In the genomic region with DNA sequence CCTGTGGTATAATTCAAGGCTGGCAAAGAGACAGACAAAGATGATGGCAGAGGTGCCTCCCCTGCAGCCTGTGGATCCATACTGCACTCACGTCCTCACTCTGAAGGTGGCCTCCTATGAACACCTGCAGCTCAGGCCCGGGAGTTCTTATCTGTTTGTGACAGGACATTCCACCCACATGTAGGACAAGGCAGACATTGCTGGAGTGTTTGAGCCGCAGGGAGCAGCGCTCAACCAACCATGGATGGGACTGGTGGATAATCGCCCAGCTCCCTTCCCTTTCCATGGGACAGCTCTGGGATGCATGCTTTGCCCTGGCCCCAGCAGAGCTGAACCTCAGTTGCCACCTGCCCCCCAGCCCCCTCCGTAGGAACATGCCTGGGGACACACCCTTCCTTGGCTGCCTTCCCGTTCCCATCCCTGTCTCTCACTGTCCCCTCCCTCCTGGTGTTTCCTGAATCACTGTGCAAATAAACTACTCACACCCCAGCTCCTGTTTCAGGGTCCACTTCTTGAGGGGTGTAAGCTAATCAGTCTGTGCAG, we compare ENCODE assay signal across 13 cellular contexts. TPM values are rescaled to one million over a fixed set of nuclear protein-coding genes. Genes with fewer than 3 reads are reported as not detected.
DNase-seq lines count a peak whose midpoint lies in the region; ATAC-seq and TF ChIP-seq lines count a peak whose summit lies in the region.
"Had no signal": no experiment of that assay in that cellular context is flagged by ENCODE, and none has a peak within 500 bp of the region (broad histone marks: within the 10 kb centered on the region; RNA-seq: fewer than 3 reads in every experiment).

No MANE protein-coding gene starts in this region.

- intact Hi-C loops in lower lobe of right lung (cut with DNase I), result no loop called here

- H3K9me3 ChIP-seq in MG63 (no peaks in the 10 kb centered on the region), adipocyte (ENCODE audit: control insufficient read depth, low read length) (no peaks in the 10 kb centered on the region), lower lobe of right lung (no peaks in the 10 kb centered on the region)

- H3K36me3 Mint-ChIP-seq in stimulated activated memory B cell treated with anti-CD40 and anti-IgM and Interleukin-4, amounts not matched to agents 10 μg/mL and 1 μg/mL and 100 μg/mL, for 72 hours, result no peaks in the 10 kb centered on the region
- H3K36me3 Mint-ChIP-seq: activated naive CD4-positive, alpha-beta T cell treated with anti-CD3 and anti-CD28 coated beads, Interleukin-2, amount 50 U/mL, for 24 hours; CD4-positive, CD25-positive, alpha-beta regulatory T cell had no signal

- H3K4me1 ChIP-seq in adipocyte (ENCODE audit: control insufficient read depth, insufficient read depth, low read length) (peaks cover 64% of the 10 kb centered on the region), lower lobe of right lung (peaks cover 69% of the 10 kb centered on the region)

- H3K9ac ChIP-seq in adipocyte (ENCODE audit: low read length), result no peak overlapping the region

- no peak overlapping the region for H3K27ac Mint-ChIP-seq in stimulated activated memory B cell treated with anti-CD40 and anti-IgM and Interleukin-4, amounts not matched to agents 10 μg/mL and 1 μg/mL and 100 μg/mL, for 72 hours
- H3K27ac Mint-ChIP-seq: activated naive CD4-positive, alpha-beta T cell treated with anti-CD3 and anti-CD28 coated beads, Interleukin-2, amount 50 U/mL, for 24 hours had no signal

- ATAC-seq in lower lobe of right lung (peak; percentile 31 to 48), HG02759 (IDR thresholded peaks at IDR 0.05; ENCODE audit: unreplicated experiment) (no peak)
- no peak for ATAC-seq in stimulated activated memory B cell treated with anti-CD40 and anti-IgM and Interleukin-4, amounts not matched to agents 10 μg/mL and 1 μg/mL and 100 μg/mL, for 72 hours

- H3K4me1 Mint-ChIP-seq in stimulated activated memory B cell treated with anti-CD40 and anti-IgM and Interleukin-4, amounts not matched to agents 10 μg/mL and 1 μg/mL and 100 μg/mL, for 72 hours, result peaks cover 25% of the 10 kb centered on the region

- H3K36me3 ChIP-seq in MG63 (no peaks in the 10 kb centered on the region), adipocyte (ENCODE audit: control insufficient read depth, insufficient read depth, low read length, severe bottlenecking) (no peaks in the 10 kb centered on the region), lower lobe of right lung (no peaks in the 10 kb centered on the region)

- H3K27me3 ChIP-seq in MG63 (no peaks in the 10 kb centered on the region), adipocyte (replicated peaks; ENCODE audit: control insufficient read depth, insufficient read depth, low read length) (no peaks in the 10 kb centered on the region), lower lobe of right lung (ENCODE audit: low read depth) (no peaks in the 10 kb centered on the region)

- no peaks in the 10 kb centered on the region for H3K9me3 Mint-ChIP-seq in stimulated activated memory B cell treated with anti-CD40 and anti-IgM and Interleukin-4, amounts not matched to agents 10 μg/mL and 1 μg/mL and 100 μg/mL, for 72 hours
- H3K9me3 Mint-ChIP-seq: activated naive CD4-positive, alpha-beta T cell treated with anti-CD3 and anti-CD28 coated beads, Interleukin-2, amount 50 U/mL, for 24 hours; CD4-positive, CD25-positive, alpha-beta regulatory T cell had no signal

- DNase-seq in COLO668 (lab: John Stamatoyannopoulos, UW; ENCODE audit: unreplicated experiment) (peak; percentile 73), MG63 (peak; percentile 53), adipocyte (ENCODE audit: low read depth) (no peak), lower lobe of right lung (peak; percentile 55), NCI-H1436 (lab: John Stamatoyannopoulos, UW) (no peak), NAMALWA (ENCODE audit: low spot score) (no peak)
- DNase-seq: activated CD4-positive, alpha-beta T cell treated with anti-CD3 and anti-CD28 coated beads for 4 hours; CD4-positive, CD25-positive, alpha-beta regulatory T cell; effector CD4-positive, alpha-beta T cell; NCI-H1436 treated with DMSO at 0.1 percent for 48 hours had no signal

- TF ChIP-seq CTCF in lower lobe of right lung (IDR thresholded peaks at IDR 0.05), result no peak

- no peaks in the 10 kb centered on the region for H3K27me3 Mint-ChIP-seq in stimulated activated memory B cell treated with anti-CD40 and anti-IgM and Interleukin-4, amounts not matched to agents 10 μg/mL and 1 μg/mL and 100 μg/mL, for 72 hours

- H3K27ac ChIP-seq in lower lobe of right lung, result peak overlapping the region; percentile 19

- no peak overlapping the region for H3K4me3 ChIP-seq in MG63
- peak overlapping the region; percentile 31 for H3K4me3 ChIP-seq in adipocyte (ENCODE audit: low read length)
- H3K4me3 ChIP-seq in lower lobe of right lung, result no peak overlapping the region

- no peak overlapping the region for H3K4me3 Mint-ChIP-seq in stimulated activated memory B cell treated with anti-CD40 and anti-IgM and Interleukin-4, amounts not matched to agents 10 μg/mL and 1 μg/mL and 100 μg/mL, for 72 hours
- H3K4me3 Mint-ChIP-seq: activated naive CD4-positive, alpha-beta T cell treated with anti-CD3 and anti-CD28 coated beads, Interleukin-2, amount 50 U/mL, for 24 hours; CD4-positive, CD25-positive, alpha-beta regulatory T cell had no signal

RNA-seq across cellular contexts. Expression of gene ITPRIPL2, which starts 22.2 kb away (rescaled TPM):
- 18.0 and 19.0 TPM in 2 replicates for total RNA-seq in MG63 (2014; rRNA removed; shearing (Covaris generic); ENCODE audit: low replicate concordance)
- total RNA-seq in lower lobe of right lung, result 60.7 TPM

RNA-seq across cellular contexts. Expression of gene SYT17, which starts 32.1 kb away (rescaled TPM):
- total RNA-seq in MG63 (2014; rRNA removed; shearing (Covaris generic); ENCODE audit: low replicate concordance), result not detected in 2 replicates
- 11.8 TPM for total RNA-seq in lower lobe of right lung
- total RNA-seq: CD4-positive, CD25-positive, alpha-beta regulatory T cell had no signal

Comparison
In these comparisons a context has a peak if more than half of its experiments do, and no peak if none do; other contexts are left out.
1. DNase-seq: peak in COLO668 (single experiment), MG63 (single experiment) and lower lobe of right lung (single experiment); none in adipocyte (single experiment), NCI-H1436 (single experiment) and NAMALWA (single experiment).
2. ATAC-seq: peak in lower lobe of right lung (2 of 2); none in stimulated activated memory B cell treated with anti-CD40 and anti-IgM and Interleukin-4, amounts not matched to agents 10 μg/mL and 1 μg/mL and 100 μg/mL, for 72 hours (single experiment) and HG02759 (single experiment).
3. RNA of gene SYT17, which starts 32.1 kb away (total RNA-seq): 11.8 TPM in lower lobe of right lung (single experiment); not detected in MG63; every median in the first group is over 10 times any median in the second.